14 cellular contexts compared by ENCODE assay signal in genomic region chr6:4905858-4906257, GRCh38.
DNase-seq lines count a peak whose midpoint lies in the region; ATAC-seq, FAIRE-seq and TF ChIP-seq lines count a peak whose summit lies in the region.
"Had no signal": no experiment of that assay in that cellular context is flagged by ENCODE, and none has a peak within 500 bp of the region (broad histone marks: within the 10 kb centered on the region; RNA-seq: fewer than 3 reads in every experiment).

No MANE protein-coding gene starts in this region.

- peak overlapping the region; percentile 11 for H3K27ac Mint-ChIP-seq in stimulated activated naive CD8-positive, alpha-beta T cell treated with anti-CD3 and anti-CD28 coated beads, Interleukin-15, Interleukin-2, amounts not matched to agents 100 ng/mL and 50 ng/mL, for 24 hours
- peak overlapping the region; percentile 39 for H3K27ac Mint-ChIP-seq in T-helper 17 cell

- H3K27me3 Mint-ChIP-seq in stimulated activated naive CD8-positive, alpha-beta T cell treated with anti-CD3 and anti-CD28 coated beads, Interleukin-15, Interleukin-2, amounts not matched to agents 100 ng/mL and 50 ng/mL, for 24 hours: no peaks in the 10 kb centered on the region
- H3K27me3 Mint-ChIP-seq in T-helper 17 cell: no peaks in the 10 kb centered on the region

- peaks cover 35% of the 10 kb centered on the region for H3K4me1 Mint-ChIP-seq in stimulated activated naive CD8-positive, alpha-beta T cell treated with anti-CD3 and anti-CD28 coated beads, Interleukin-15, Interleukin-2, amounts not matched to agents 100 ng/mL and 50 ng/mL, for 24 hours (ENCODE audit: low read depth)
- peaks cover 23% of the 10 kb centered on the region for H3K4me1 Mint-ChIP-seq in T-helper 17 cell

- no peak overlapping the region for H3K4me3 ChIP-seq in right atrium auricular region
- H3K4me3 ChIP-seq: tibial nerve had no signal

- no peak for FAIRE-seq in GM12892 (lab: Jason Lieb, UNC)
- FAIRE-seq: islet of Langerhans had no signal

- no peak overlapping the region for H3K27ac ChIP-seq in right atrium auricular region
- H3K27ac ChIP-seq: tibial nerve had no signal

- no peaks in the 10 kb centered on the region for H3K27me3 ChIP-seq in right atrium auricular region
- H3K27me3 ChIP-seq: BE2C, tibial nerve had no signal

- no peak for DNase-seq in stimulated activated naive CD8-positive, alpha-beta T cell treated with anti-CD3 and anti-CD28 coated beads, Interleukin-15, Interleukin-2, amounts not matched to agents 100 U/mL and 50 U/mL, for 24 hours
- DNase-seq in T-helper 17 cell (no peak), left colon (no peak), ACHN (no peak), right atrium auricular region (ENCODE audit: low spot score) (no peak), GM12892 (ENCODE audit: insufficient read length) (no peak)
- no peak for DNase-seq in effector CD4-positive, alpha-beta T cell
- DNase-seq: activated CD4-positive, CD25-positive, alpha-beta regulatory T cell treated with anti-CD3 and anti-CD28 coated beads, Interleukin-2, amount 50 U/mL, for 72 hours; activated effector memory CD4-positive, alpha-beta T cell treated with Interleukin-2 at 50 U/mL for 16 hours; BE2C; stimulated activated CD4-positive, alpha-beta T cell treated with anti-CD3 and anti-CD28 coated beads, Interleukin-15, amount 100 ng/mL, for 24 hours had no signal

- in situ Hi-C loops in ACHN (cut with HindIII; ENCODE audit: low pct_ligation_motif_present, low pct_unique_long_range_greater_than_20kb, low sequenced_read_pairs): no loop called here

- no peak for TF ChIP-seq CTCF in right atrium auricular region (IDR thresholded peaks at IDR 0.05)

- no peaks in the 10 kb centered on the region for H3K36me3 ChIP-seq in right atrium auricular region

- H3K36me3 Mint-ChIP-seq in stimulated activated naive CD8-positive, alpha-beta T cell treated with anti-CD3 and anti-CD28 coated beads, Interleukin-15, Interleukin-2, amounts not matched to agents 100 ng/mL and 50 ng/mL, for 24 hours (ENCODE audit: low read depth): peaks cover 23% of the 10 kb centered on the region
- H3K36me3 Mint-ChIP-seq in T-helper 17 cell (ENCODE audit: low read depth): peaks cover 11% of the 10 kb centered on the region

- peak overlapping the region; percentile 65 for H3K4me3 Mint-ChIP-seq in stimulated activated naive CD8-positive, alpha-beta T cell treated with anti-CD3 and anti-CD28 coated beads, Interleukin-15, Interleukin-2, amounts not matched to agents 100 ng/mL and 50 ng/mL, for 24 hours
- no peak overlapping the region for H3K4me3 Mint-ChIP-seq in T-helper 17 cell

- no peak for ATAC-seq in stimulated activated naive CD8-positive, alpha-beta T cell treated with anti-CD3 and anti-CD28 coated beads, Interleukin-15, Interleukin-2, amounts not matched to agents 100 U/mL and 50 U/mL, for 24 hours
- ATAC-seq in T-helper 17 cell: no peak
- peak; percentile 68 for ATAC-seq in left colon

- peaks cover 0 to 8% of the 10 kb centered on the region in 2 donors for H3K4me1 ChIP-seq in right atrium auricular region

- H3K9me3 ChIP-seq in T-helper 17 cell (ENCODE audit: control insufficient read depth, low read length, poor library complexity, severe bottlenecking) (no peaks in the 10 kb centered on the region), right atrium auricular region (no peaks in the 10 kb centered on the region)
- H3K9me3 ChIP-seq: BE2C, tibial nerve had no signal

- TF ChIP-seq POLR2A in GM12892 (IDR thresholded peaks at IDR 0.05; ENCODE audit: low read depth, low read length): no peak

- H3K9me3 Mint-ChIP-seq in stimulated activated naive CD8-positive, alpha-beta T cell treated with anti-CD3 and anti-CD28 coated beads, Interleukin-15, Interleukin-2, amounts not matched to agents 100 ng/mL and 50 ng/mL, for 24 hours: no peaks in the 10 kb centered on the region

- intact Hi-C loops in left colon (cut with DNase I, micrococcal nuclease): no loop called here
